ENCODE assay signal across 16 cellular contexts in genomic region chr10:71979692-71980062, GRCh38. TPM values are rescaled to one million over a fixed set of nuclear protein-coding genes. Genes with fewer than 3 reads are reported as not detected.
DNase-seq lines count a peak whose midpoint lies in the region; ATAC-seq and TF ChIP-seq lines count a peak whose summit lies in the region.
"Had no signal": no experiment of that assay in that cellular context is flagged by ENCODE, and none has a peak within 500 bp of the region (broad histone marks: within the 10 kb centered on the region; RNA-seq: fewer than 3 reads in every experiment).

No MANE protein-coding gene starts in this region.

- H3K36me3 ChIP-seq in IMR-90 (ENCODE audit: control insufficient read depth, insufficient read depth, low read length) (no peaks in the 10 kb centered on the region), mammary epithelial cell (ENCODE audit: insufficient read depth, low read length) (peaks cover 2% of the 10 kb centered on the region), tibial artery (no peaks in the 10 kb centered on the region)
- H3K36me3 ChIP-seq: cardiac muscle cell had no signal

- H4K8ac ChIP-seq in IMR-90 (ENCODE audit: low read depth in 2 of 2, low read length in 2 of 2) = peak overlapping the region in 1 of 2 experiments; percentile 61; a peak in 2 of 4 replicates

- peak overlapping the region; percentile 83 for H3K4ac ChIP-seq in IMR-90 (ENCODE audit: low read depth, low read length)

- H2BK5ac ChIP-seq in IMR-90 (ENCODE audit: low read depth, low read length, poor library complexity, severe bottlenecking) = peak overlapping the region; percentile 42

- intact Hi-C loops in IMR-90 (cut with micrococcal nuclease) = no loop called here
- intact Hi-C loops in mammary epithelial cell (cut with micrococcal nuclease) = no loop called here
- intact Hi-C loops in tibial artery (cut with DNase I; ENCODE audit: low total_unique reads) = loop anchor here (10.0 kb wide), 1 partner anchor 265 kb away; no protein-coding TSS in a partner anchor

- H3K79me2 ChIP-seq in mammary epithelial cell (ENCODE audit: insufficient read depth, low read length) = peaks cover 89% of the 10 kb centered on the region

- H3K4me3 ChIP-seq in IMR-90 (ENCODE audit: insufficient read depth, low read depth, low read length) = no peak overlapping the region
- H3K4me3 ChIP-seq in mammary epithelial cell (replicated peaks in 1 of 3; ENCODE audit: insufficient read depth in 1 of 3, low read depth in 2 of 3, low read length in 3 of 3) = no peak overlapping the region
- H3K4me3 ChIP-seq in tibial artery = no peak overlapping the region
- H3K4me3 ChIP-seq: cardiac muscle cell, PC-9 had no signal

- peaks cover 28% of the 10 kb centered on the region for H4K20me1 ChIP-seq in IMR-90 (ENCODE audit: insufficient read depth, low read length)
- no peaks in the 10 kb centered on the region for H4K20me1 ChIP-seq in mammary epithelial cell (ENCODE audit: insufficient read depth, low read length)

- no peaks in the 10 kb centered on the region for H3K9me3 Mint-ChIP-seq in nephron progenitor cell
- H3K9me3 Mint-ChIP-seq: endodermal cell had no signal

- dilution Hi-C loops in IMR-90 (cut with HindIII; ENCODE audit: low sequenced_read_pairs, unreplicated experiment) (no loop called here), mammary epithelial cell (cut with HindIII; ENCODE audit: low sequenced_read_pairs) (no loop called here)

- ATAC-seq in IMR-90 (ENCODE audit: low read depth) (no peak), HG02588 (IDR thresholded peaks at IDR 0.05; ENCODE audit: unreplicated experiment) (no peak), GM18502 (IDR thresholded peaks at IDR 0.05; ENCODE audit: poor library complexity, unreplicated experiment) (no peak)

- DNase-seq in IMR-90 (no peak), mammary epithelial cell (no peak), nephron progenitor cell (no peak), tibial artery (peak in 1 of 2 donors; percentile 15), amniotic stem cell (lab: John Stamatoyannopoulos, UW) (no peak)
- DNase-seq: endodermal cell; GOT3; islet precursor cell; NCI-H69; stimulated activated CD4-positive, alpha-beta T cell treated with anti-CD3 and anti-CD28 coated beads, Interleukin-1b, Interleukin-23, amount 100 ng/mL, for 48 hours; SW 1271 had no signal

- peaks cover 35 to 89% of the 10 kb centered on the region in 2 experiments for H3K79me1 ChIP-seq in IMR-90 (ENCODE audit: low read depth in 1 of 2, low read length in 2 of 2)

- H4K5ac ChIP-seq in IMR-90 (ENCODE audit: low read depth, low read length) = peak overlapping the region; percentile 38; the same call in 1 of the 2 replicates

- CTCF ChIA-PET in IMR-90 (lab: Yijun Ruan, JAX) = no interaction called here
- CTCF ChIA-PET in mammary epithelial cell (lab: Charles Lee; ENCODE audit: low non-redundant PET) = no interaction called here

- peaks cover 4% of the 10 kb centered on the region for H3K36me3 Mint-ChIP-seq in nephron progenitor cell (ENCODE audit: low read depth)
- H3K36me3 Mint-ChIP-seq: CD14-positive monocyte had no signal

- H2BK15ac ChIP-seq in IMR-90 (ENCODE audit: low read depth, low read length) = peak overlapping the region; percentile 44; the same call in 1 of the 3 replicates

- TF ChIP-seq CTCF in IMR-90 (conservative IDR thresholded peaks at IDR 0.05; ENCODE audit: low read depth, low read length) (no peak), mammary epithelial cell (conservative IDR thresholded peaks at IDR 0.05 in 1 of 2, IDR thresholded peaks at IDR 0.05 in 1 of 2; ENCODE audit: extremely low read depth in 1 of 2, insufficient read depth in 1 of 2, low read depth in 1 of 2, low read length in 2 of 2) (no peak), nephron progenitor cell (IDR thresholded peaks at IDR 0.05) (no peak), tibial artery (IDR thresholded peaks at IDR 0.05) (no peak)

- H3K27me3 Mint-ChIP-seq in nephron progenitor cell (ENCODE audit: low read depth, poor library complexity) = no peaks in the 10 kb centered on the region

- peak overlapping the region; percentile 30; the same call in 1 of the 2 replicates for H2AK5ac ChIP-seq in IMR-90 (ENCODE audit: low read depth, low read length)

- H3K9me3 ChIP-seq in IMR-90 (ENCODE audit: control insufficient read depth, insufficient read depth, low read length) (no peaks in the 10 kb centered on the region), mammary epithelial cell (replicated peaks; ENCODE audit: insufficient read depth, low read length) (no peaks in the 10 kb centered on the region), tibial artery (no peaks in the 10 kb centered on the region)

- BruUV-seq in IMR-90 (replicated peaks; lab: Mats Ljungman, UMichigan) (no TSS peak), mammary epithelial cell (replicated peaks; lab: Mats Ljungman, UMichigan) (no TSS peak)

- peak overlapping the region; percentile 50 for H3K14ac ChIP-seq in IMR-90 (replicated peaks; ENCODE audit: low read depth, low read length)

- no peak overlapping the region for H2BK20ac ChIP-seq in IMR-90 (ENCODE audit: low read depth, low read length)

- H3K4me2 ChIP-seq in IMR-90 (ENCODE audit: low read depth, low read length) (no peak overlapping the region), mammary epithelial cell (ENCODE audit: insufficient read depth, low read depth, low read length) (peak overlapping the region; percentile 9)
- H3K4me2 ChIP-seq: PC-9 had no signal

- peaks cover 42% of the 10 kb centered on the region for H3K4me1 ChIP-seq in IMR-90 (ENCODE audit: control insufficient read depth, insufficient read depth, low read length)
- peaks cover 72% of the 10 kb centered on the region for H3K4me1 ChIP-seq in mammary epithelial cell (ENCODE audit: insufficient read depth, low read length)
- H3K4me1 ChIP-seq in tibial artery = peaks cover 3 to 100% (median 94%) of the 10 kb centered on the region in 4 donors

- no peak overlapping the region for H3K56ac ChIP-seq in IMR-90 (ENCODE audit: extremely low read depth, insufficient read depth, low read length)

- peak overlapping the region; percentile 50 for H4K91ac ChIP-seq in IMR-90 (ENCODE audit: insufficient read depth, low read depth, low read length)

- POLR2A ChIA-PET in IMR-90 (lab: Charles Lee; ENCODE audit: unreplicated experiment) = no interaction called here

- H3K23ac ChIP-seq in IMR-90 (ENCODE audit: low read depth, low read length) = peak overlapping the region; percentile 21; the same call in 1 of the 2 replicates

- H3K9ac ChIP-seq in IMR-90 (ENCODE audit: low read depth, low read length) (peak overlapping the region; percentile 31), mammary epithelial cell (ENCODE audit: insufficient read depth, low read length) (no peak overlapping the region)

- H2BK120ac ChIP-seq in IMR-90 (ENCODE audit: low read depth, low read length) = no peak overlapping the region

- H3K9me1 ChIP-seq in IMR-90 (ENCODE audit: insufficient read depth, low read length) = peaks cover 24% of the 10 kb centered on the region

- 0 out of 2 replicates have a peak overlapping the region, but pooled peaks have one; percentile 25 for H3K18ac ChIP-seq in IMR-90 (ENCODE audit: low read depth, low read length)

- no peak for TF ChIP-seq RAD21 in IMR-90 (IDR thresholded peaks at IDR 0.05; ENCODE audit: low read length)

- H3K27me3 ChIP-seq in IMR-90 (ENCODE audit: control insufficient read depth, insufficient read depth, low read length) = no peaks in the 10 kb centered on the region
- H3K27me3 ChIP-seq in mammary epithelial cell (ENCODE audit: insufficient read depth, low read length) = no peaks in the 10 kb centered on the region
- H3K27me3 ChIP-seq in tibial artery = no peaks in the 10 kb centered on the region
- H3K27me3 ChIP-seq: cardiac muscle cell had no signal

- peaks cover 92% of the 10 kb centered on the region for H3K4me1 Mint-ChIP-seq in nephron progenitor cell

- H2AK9ac ChIP-seq in IMR-90 (replicated peaks; ENCODE audit: low read depth, low read length, poor library complexity) = no peak overlapping the region

- H3K4me3 Mint-ChIP-seq in nephron progenitor cell = peak overlapping the region; percentile 61
- H3K4me3 Mint-ChIP-seq: CD14-positive monocyte, endodermal cell had no signal

- no peak overlapping the region for H2AFZ ChIP-seq in IMR-90 (replicated peaks; ENCODE audit: low read length, poor library complexity)
- H2AFZ ChIP-seq in mammary epithelial cell (ENCODE audit: low read depth, low read length) = no peak overlapping the region
- H2AFZ ChIP-seq: PC-9 had no signal

- no peak overlapping the region for H3K27ac ChIP-seq in IMR-90 (ENCODE audit: insufficient read depth, low read length)
- peak overlapping the region; percentile 24 for H3K27ac ChIP-seq in mammary epithelial cell (ENCODE audit: insufficient read depth, low read depth, low read length)
- H3K27ac ChIP-seq in tibial artery = peak overlapping the region; percentile 79 to 87
- H3K27ac ChIP-seq: PC-9 had no signal

- no peak for TF ChIP-seq POLR2A in IMR-90 (IDR thresholded peaks at IDR 0.05; ENCODE audit: low read depth, low read length)

- H3K27ac Mint-ChIP-seq in nephron progenitor cell = peak overlapping the region; percentile 97
- H3K27ac Mint-ChIP-seq: endodermal cell had no signal

- in situ Hi-C loops in IMR-90 (cut with MboI; ENCODE audit: low sequenced_read_pairs) = no loop called here
- in situ Hi-C loops in mammary epithelial cell (cut with MboI; ENCODE audit: low sequenced_read_pairs in 2 of 2) = no loop called here

- no CpG with 5 or more reads among the region's 5 CpGs for WGBS in IMR-90 (ENCODE audit: extremely low coverage in 2 of 2, insufficient read length in 1 of 2), 2 experiments
- 64% methylated on average over 5 of the region's 5 CpGs for WGBS in mammary epithelial cell (ENCODE audit: low coverage, missing lambda C conversion rate)

TF ChIP-seq in IMR-90, 13 proteins besides CTCF, POLR2A, EP300 and RAD21 (continues in another document):
- no peak for TF ChIP-seq MXI1 (IDR thresholded peaks at IDR 0.05; ENCODE audit: borderline replicate concordance, low read depth, low read length)
- TF ChIP-seq RFX5 (IDR thresholded peaks at IDR 0.05; ENCODE audit: low read depth, low read length) = no peak
- TF ChIP-seq NFE2L2 (IDR thresholded peaks at IDR 0.05; ENCODE audit: low read depth, low read length) = no peak
- no peak for TF ChIP-seq SMC3 (IDR thresholded peaks at IDR 0.05; ENCODE audit: low read depth, low read length)
- TF ChIP-seq, protein P1, sequence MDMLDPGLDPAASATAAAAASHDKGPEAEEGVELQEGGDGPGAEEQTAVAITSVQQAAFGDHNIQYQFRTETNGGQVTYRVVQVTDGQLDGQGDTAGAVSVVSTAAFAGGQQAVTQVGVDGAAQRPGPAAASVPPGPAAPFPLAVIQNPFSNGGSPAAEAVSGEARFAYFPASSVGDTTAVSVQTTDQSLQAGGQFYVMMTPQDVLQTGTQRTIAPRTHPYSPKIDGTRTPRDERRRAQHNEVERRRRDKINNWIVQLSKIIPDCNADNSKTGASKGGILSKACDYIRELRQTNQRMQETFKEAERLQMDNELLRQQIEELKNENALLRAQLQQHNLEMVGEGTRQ (IDR thresholded peaks at IDR 0.05; ENCODE audit: low read depth, low read length) = no peak

RNA-seq across cellular contexts. Expression of gene CHST3, which starts 15.5 kb away (rescaled TPM):
- 9.0 and 10.6 TPM in 2 replicates for total RNA-seq in IMR-90 (2012; rRNA removed)
- polyA plus RNA-seq in IMR-90 (2012; rRNA removed) = 8.6 and 9.1 TPM in 2 replicates
- 5.5 and 6.1 TPM in 2 replicates for polyA plus RNA-seq in IMR-90 (2012; cell fraction: cytosol; rRNA removed)
- polyA plus RNA-seq in IMR-90 (2012; cell fraction: nucleus; rRNA removed; ENCODE audit: low replicate concordance) = 5.5 and 7.2 TPM in 2 replicates
- 10 to 100 TPM; 32.4 to 85.0 TPM for total RNA-seq in mammary epithelial cell
- 18.1 TPM for polyA plus RNA-seq in mammary epithelial cell
- polyA minus RNA-seq in mammary epithelial cell = 35.7 TPM
- polyA plus RNA-seq: CD14-positive monocyte had no signal
